Comparison of ENCODE assay signal across 1 cellular context in the genomic region with DNA sequence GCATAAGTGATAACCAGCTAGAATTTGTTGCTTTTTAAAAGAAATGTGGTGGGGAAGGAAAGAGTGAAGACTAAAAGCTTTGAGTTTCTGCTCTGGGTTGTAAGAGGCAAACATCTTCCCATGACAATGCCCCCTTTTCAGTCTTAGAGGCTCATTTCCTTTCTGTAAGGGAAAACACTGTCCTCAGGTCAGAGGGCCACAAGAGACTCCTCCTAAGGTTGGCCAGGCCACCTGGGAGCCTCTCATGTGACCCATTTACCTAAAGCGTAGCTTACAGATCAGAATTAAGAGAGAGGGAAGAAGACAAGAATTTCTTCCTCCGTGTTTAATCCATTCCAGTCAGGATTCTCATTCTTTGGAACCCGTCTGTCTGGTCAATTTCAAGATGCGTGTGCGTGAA.
TF ChIP-seq lines count a peak whose summit lies in the region.

No MANE protein-coding gene starts in this region.

TF ChIP-seq in H1, 55 proteins besides CTCF, POLR2A, EP300 and RAD21:
- TF ChIP-seq SP2 (IDR thresholded peaks at IDR 0.05; ENCODE audit: low read length), result no peak
- TF ChIP-seq GABPA (IDR thresholded peaks at IDR 0.05; ENCODE audit: borderline replicate concordance, insufficient read depth, low read length), result no peak
- no peak for TF ChIP-seq SRF (IDR thresholded peaks at IDR 0.05; ENCODE audit: low read depth, low read length)
- TF ChIP-seq YY1 (IDR thresholded peaks at IDR 0.05; ENCODE audit: low read depth, low read length), result no peak
- TF ChIP-seq NRF1 (IDR thresholded peaks at IDR 0.05; ENCODE audit: low read depth, low read length), result no peak
- TF ChIP-seq KDM5A (IDR thresholded peaks at IDR 0.05; ENCODE audit: low read length), result no peak
TF ChIP-seq in H1: peak in this region for 0.
